In the genomic region with DNA sequence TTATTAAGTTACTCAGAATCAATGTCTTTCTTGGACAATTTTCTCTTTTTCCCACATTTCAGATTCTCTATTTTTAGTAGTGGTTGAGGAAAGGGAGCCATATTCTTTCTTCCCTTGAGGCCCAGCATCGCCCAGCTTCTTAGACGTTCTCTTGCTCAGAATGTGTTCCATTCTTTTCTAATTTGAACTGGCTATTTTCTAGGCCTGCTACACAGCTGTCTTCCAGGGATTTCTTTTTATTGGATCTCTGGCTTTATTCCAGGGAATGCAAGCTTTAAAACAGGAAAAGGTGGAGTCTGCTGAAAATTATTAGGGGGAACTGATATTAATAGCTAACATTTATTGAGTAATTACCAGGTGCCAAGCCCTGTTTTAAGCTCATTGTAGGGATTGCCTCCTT, we compare ENCODE assay signal across 19 cellular contexts. TPM values are rescaled to one million over a fixed set of nuclear protein-coding genes. Genes with fewer than 3 reads are reported as not detected.
"Had no signal": no experiment of that assay in that cellular context is flagged by ENCODE, and none has a peak within 500 bp of the region (broad histone marks: within the 10 kb centered on the region; RNA-seq: fewer than 3 reads in every experiment).

No MANE protein-coding gene starts in this region.

- DNase-seq: activated B cell treated with CpG ODN at 0.5 μM for 24 hours; activated CD4-positive, alpha-beta memory T cell treated with anti-CD3 and anti-CD28 coated beads for 36 hours; activated CD4-positive, alpha-beta T cell treated with anti-CD3 and anti-CD28 coated beads for 4 hours; activated gamma-delta T cell treated with Interleukin-2 at 50 U/mL for 16 hours; activated T-cell treated with anti-CD3 and anti-CD28 coated beads for 4 hours; dorsolateral prefrontal cortex; mesendoderm; retina; stimulated activated CD4-positive, alpha-beta T cell treated with anti-CD3 and anti-CD28 coated beads, Interleukin-4, amount 100 ng/mL, for 24 hours; T-cell had no signal

- H3K27me3 ChIP-seq: adrenal gland, dorsolateral prefrontal cortex, gastroesophageal sphincter had no signal

- H3K27ac ChIP-seq: SK-N-MC, skin epidermis, thoracic aorta had no signal

- H3K4me3 ChIP-seq: adrenal gland, dorsolateral prefrontal cortex, gastroesophageal sphincter, SK-N-MC, skin epidermis, thoracic aorta had no signal

- ATAC-seq: activated naive CD4-positive, alpha-beta T cell treated with anti-CD3 and anti-CD28 coated beads, Interleukin-2, amount 50 U/mL, for 72 hours; natural killer cell treated with Interleukin-12 subunit alpha and Interleukin-12 subunit beta and Interleukin-15 and Interleukin-18, amount 100 ng/mL, for 72 hours; stimulated activated effector memory CD8-positive, alpha-beta T cell treated with anti-CD3 and anti-CD28 coated beads, Interleukin-12 subunit alpha, Interleukin-12 subunit beta, amount 100 ng/mL, for 72 hours; T-cell had no signal

- H3K36me3 ChIP-seq: adrenal gland, gastroesophageal sphincter, thoracic aorta had no signal

- H3K9me3 ChIP-seq: adrenal gland, gastroesophageal sphincter, thoracic aorta had no signal

RNA-seq across cellular contexts. Expression of gene WIPF3, which starts 58.4 kb away (rescaled TPM):
- total RNA-seq: activated B cell treated with CpG ODN at 0.5 μM for 24 hours; activated CD4-positive, alpha-beta memory T cell treated with anti-CD3 and anti-CD28 coated beads for 36 hours; activated naive CD4-positive, alpha-beta T cell treated with anti-CD3 and anti-CD28 coated beads, Interleukin-2, amount 50 U/mL, for 72 hours; activated T-helper 1 cell treated with anti-CD3 and anti-CD28 coated beads, Interleukin-12 subunit alpha, Interleukin-12 subunit beta, Interleukin-2, Interleukin-4 antibody, amounts not matched to agents 30 ng/mL and 10 ng/mL and 1 ng/mL, durations not matched to agents 14 hours and 24 hours and 36 hours; natural killer cell treated with Interleukin-12 subunit alpha and Interleukin-12 subunit beta and Interleukin-15 and Interleukin-18, amount 100 ng/mL, for 72 hours had no signal
